Comparison of ENCODE assay signal across 18 cellular contexts in the genomic region with DNA sequence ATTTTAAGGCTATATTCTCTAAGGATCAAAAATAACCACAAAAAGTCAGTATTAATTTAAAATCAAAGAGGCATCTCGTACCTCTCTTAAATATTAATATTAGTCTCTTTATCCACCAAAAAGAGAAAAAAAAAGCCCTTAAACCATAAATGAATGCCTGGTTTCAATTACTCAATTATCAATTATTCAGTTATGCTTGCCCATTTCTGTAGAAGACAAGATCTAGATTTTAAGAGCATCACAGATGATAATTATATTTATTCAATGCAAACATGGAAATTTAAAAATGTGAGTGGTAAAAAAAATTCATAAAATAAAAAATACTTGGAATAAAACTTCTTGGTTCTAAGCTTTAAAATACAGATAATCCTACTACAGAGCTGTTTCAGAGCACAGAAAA.
DNase-seq lines count a peak whose midpoint lies in the region; ATAC-seq and TF ChIP-seq lines count a peak whose summit lies in the region.
"Had no signal": no experiment of that assay in that cellular context is flagged by ENCODE, and none has a peak within 500 bp of the region (broad histone marks: within the 10 kb centered on the region; RNA-seq: fewer than 3 reads in every experiment).

No MANE protein-coding gene starts in this region.

- TF ChIP-seq CTCF in CD4-positive, alpha-beta T cell (IDR thresholded peaks at IDR 0.05), result no peak
- TF ChIP-seq CTCF in neutrophil (IDR thresholded peaks at IDR 0.05) (no peak), breast epithelium (IDR thresholded peaks at IDR 0.05) (no peak)

- H3K27me3 ChIP-seq in CD4-positive, alpha-beta T cell (ENCODE audit: control insufficient read depth, insufficient read depth, low read length), result no peaks in the 10 kb centered on the region
- H3K27me3 ChIP-seq in neutrophil (no peaks in the 10 kb centered on the region), breast epithelium (no peaks in the 10 kb centered on the region)

- no peak overlapping the region for H3K4me3 ChIP-seq in neutrophil (ENCODE audit: low read depth in 1 of 2, low read length in 1 of 2)
- no peak overlapping the region for H3K4me3 ChIP-seq in breast epithelium
- H3K4me3 ChIP-seq: K562, PC-9 had no signal

- no peaks in the 10 kb centered on the region for H3K27me3 Mint-ChIP-seq in activated T-cell treated with anti-CD3 and anti-CD28 coated beads, Interleukin-2, amount 50 U/mL, for 24 hours
- no peaks in the 10 kb centered on the region for H3K27me3 Mint-ChIP-seq in CD4-positive, alpha-beta T cell
- H3K27me3 Mint-ChIP-seq in T-helper 17 cell, result no peaks in the 10 kb centered on the region

- H3K9me3 Mint-ChIP-seq in activated T-cell treated with anti-CD3 and anti-CD28 coated beads, Interleukin-2, amount 50 U/mL, for 24 hours, result no peaks in the 10 kb centered on the region
- H3K9me3 Mint-ChIP-seq in CD4-positive, alpha-beta T cell, result no peaks in the 10 kb centered on the region
- H3K9me3 Mint-ChIP-seq: CD14-positive monocyte, HFFc6 had no signal

- H3K36me3 Mint-ChIP-seq in activated T-cell treated with anti-CD3 and anti-CD28 coated beads, Interleukin-2, amount 50 U/mL, for 24 hours (ENCODE audit: low read depth), result peaks cover 69% of the 10 kb centered on the region
- peaks cover 84% of the 10 kb centered on the region for H3K36me3 Mint-ChIP-seq in CD4-positive, alpha-beta T cell (ENCODE audit: low read depth)
- no peaks in the 10 kb centered on the region for H3K36me3 Mint-ChIP-seq in T-helper 17 cell (ENCODE audit: low read depth)

- ATAC-seq in CD4-positive, alpha-beta T cell (ENCODE audit: poor library complexity), result no peak
- no peak for ATAC-seq in T-helper 17 cell
- ATAC-seq: K562 had no signal

- POLR2A ChIA-PET in CD4-positive, alpha-beta T cell (lab: Charles Lee), result no interaction called here

- H3K36me3 ChIP-seq in neutrophil (peaks cover 60% of the 10 kb centered on the region), breast epithelium (no peaks in the 10 kb centered on the region)

- CTCF ChIA-PET in CD4-positive, alpha-beta T cell (lab: Charles Lee), result interaction anchor here (1.1 to 1.2 kb wide), 2 partner anchors 15 to 22 kb away, joined by 3 read pairs; no protein-coding TSS in a partner anchor

- H3K4me1 ChIP-seq in neutrophil (ENCODE audit: control insufficient read depth in 1 of 2, insufficient read depth in 1 of 2, low read depth in 1 of 2, low read length in 1 of 2), result peaks cover 5 to 42% of the 10 kb centered on the region in 2 experiments
- no peaks in the 10 kb centered on the region for H3K4me1 ChIP-seq in breast epithelium

- intact Hi-C loops in CD4-positive, alpha-beta T cell (cut with DNase I, micrococcal nuclease), result no loop called here
- intact Hi-C loops in breast epithelium (cut with DNase I; ENCODE audit: low total_unique reads), result no loop called here

- DNase-seq in activated T-cell treated with anti-CD3 and anti-CD28 coated beads, Interleukin-2, amount 50 U/mL, for 24 hours, result no peak
- DNase-seq in activated T-cell treated with anti-CD3 and anti-CD28 coated beads, Interleukin-2, amount 50 U/mL, for 48 hours, result no peak
- no peak for DNase-seq in CD4-positive, alpha-beta T cell
- no peak for DNase-seq in T-helper 17 cell
- DNase-seq in hypothalamus (lab: John Stamatoyannopoulos, UW), result no peak
- DNase-seq in NK-92 (lab: John Stamatoyannopoulos, UW; ENCODE audit: unreplicated experiment), result no peak
- no peak for DNase-seq in breast epithelium (ENCODE audit: low spot score in 2 of 2)
- DNase-seq: AML-193, COR-L47, HFFc6, NCI-H1105 treated with DMSO at 0.1 percent for 48 hours, NCI-H2081 treated with DMSO at 0.1 percent for 48 hours, NCI-H748 treated with DMSO at 0.1 percent for 48 hours, PC-9 had no signal

- no peak overlapping the region for H3K27ac ChIP-seq in CD4-positive, alpha-beta T cell (ENCODE audit: low read depth, low read length)
- H3K27ac ChIP-seq in neutrophil (peak overlapping the region; percentile 55), breast epithelium (no peak overlapping the region)
- H3K27ac ChIP-seq: PC-9, RWPE1 had no signal

- peaks cover 65% of the 10 kb centered on the region for H3K4me1 Mint-ChIP-seq in activated T-cell treated with anti-CD3 and anti-CD28 coated beads, Interleukin-2, amount 50 U/mL, for 24 hours (ENCODE audit: low read depth)
- peaks cover 73% of the 10 kb centered on the region for H3K4me1 Mint-ChIP-seq in CD4-positive, alpha-beta T cell (ENCODE audit: low read depth)
- H3K4me1 Mint-ChIP-seq in T-helper 17 cell, result peaks cover 27% of the 10 kb centered on the region

- no peak overlapping the region for H3K4me3 Mint-ChIP-seq in activated T-cell treated with anti-CD3 and anti-CD28 coated beads, Interleukin-2, amount 50 U/mL, for 24 hours
- no peak overlapping the region for H3K4me3 Mint-ChIP-seq in CD4-positive, alpha-beta T cell
- no peak overlapping the region for H3K4me3 Mint-ChIP-seq in T-helper 17 cell
- H3K4me3 Mint-ChIP-seq: CD14-positive monocyte, HFFc6 had no signal

- H3K9me3 ChIP-seq in CD4-positive, alpha-beta T cell (ENCODE audit: control insufficient read depth, low read length), result no peaks in the 10 kb centered on the region
- H3K9me3 ChIP-seq in T-helper 17 cell (ENCODE audit: control insufficient read depth, low read length, poor library complexity, severe bottlenecking) (no peaks in the 10 kb centered on the region), neutrophil (no peaks in the 10 kb centered on the region), breast epithelium (no peaks in the 10 kb centered on the region)

- peak overlapping the region; percentile 33 for H3K27ac Mint-ChIP-seq in activated T-cell treated with anti-CD3 and anti-CD28 coated beads, Interleukin-2, amount 50 U/mL, for 24 hours
- H3K27ac Mint-ChIP-seq in CD4-positive, alpha-beta T cell, result peak overlapping the region; percentile 60
- H3K27ac Mint-ChIP-seq in T-helper 17 cell, result peak overlapping the region; percentile 34
- H3K27ac Mint-ChIP-seq: HFFc6 had no signal

- no peak for TF ChIP-seq POLR2A in breast epithelium (IDR thresholded peaks at IDR 0.05)
